Comparison of ENCODE assay signal across 9 cellular contexts in genomic region chr2:111667542-111668273, GRCh38.
DNase-seq lines count a peak whose midpoint lies in the region; ATAC-seq and TF ChIP-seq lines count a peak whose summit lies in the region.
"Had no signal": no experiment of that assay in that cellular context is flagged by ENCODE, and none has a peak within 500 bp of the region (broad histone marks: within the 10 kb centered on the region; RNA-seq: fewer than 3 reads in every experiment).

No MANE protein-coding gene starts in this region.

- peak overlapping the region; percentile 80 for H2AK5ac ChIP-seq in mesenchymal stem cell (ENCODE audit: low read length, severe bottlenecking)

- H3K23ac ChIP-seq in mesenchymal stem cell (ENCODE audit: low read length in 2 of 2): no peak overlapping the region

- H2BK15ac ChIP-seq in mesenchymal stem cell (ENCODE audit: low read depth, poor library complexity, severe bottlenecking): no peak overlapping the region

- H2BK5ac ChIP-seq in mesenchymal stem cell (ENCODE audit: low read depth, low read length, poor library complexity, severe bottlenecking): no peak overlapping the region

- no peaks in the 10 kb centered on the region for H3K36me3 ChIP-seq in mesenchymal stem cell (ENCODE audit: control insufficient read depth in 1 of 2, insufficient read depth in 2 of 2, low read depth in 1 of 2, low read length in 2 of 2)

- ATAC-seq in GM21367 (IDR thresholded peaks at IDR 0.05; ENCODE audit: unreplicated experiment): no peak

- no peak for TF ChIP-seq POLR2A in NB4 (IDR thresholded peaks at IDR 0.05; ENCODE audit: extremely low read depth, insufficient read length)

- no peak overlapping the region for H2BK120ac ChIP-seq in mesenchymal stem cell (ENCODE audit: low read depth, low read length)

- H3K4me1 ChIP-seq in mesenchymal stem cell (ENCODE audit: control insufficient read depth, insufficient read depth, low read depth, low read length): peaks cover 10% of the 10 kb centered on the region

- peak; percentile 46 for DNase-seq in Caki2 (ENCODE audit: low read depth)
- DNase-seq in NB4 (ENCODE audit: low read depth): peak; percentile 67
- DNase-seq in dedifferentiated amniotic fluid mesenchymal stem cell (ENCODE audit: extremely low spot score): peak; percentile 64
- DNase-seq in mesenchymal stem cell: peak; percentile 79
- no peak for DNase-seq in activated gamma-delta T cell (lab: John Stamatoyannopoulos, UW)
- DNase-seq in NCI-H1436 treated with DMSO at 0.1 percent for 48 hours (lab: John Stamatoyannopoulos, UW): no peak
- DNase-seq in DMS114 treated with DMSO at 0.1 percent for 48 hours (lab: John Stamatoyannopoulos, UW; ENCODE audit: unreplicated experiment): no peak

- H2BK12ac ChIP-seq in mesenchymal stem cell (ENCODE audit: low read length in 2 of 2): peak overlapping the region in 1 of 2 experiments; percentile 56

- no peak overlapping the region for H3K4me2 ChIP-seq in mesenchymal stem cell (ENCODE audit: low read length, poor library complexity, severe bottlenecking)

- no peaks in the 10 kb centered on the region for H3K9me3 ChIP-seq in mesenchymal stem cell (ENCODE audit: control insufficient read depth, low read length)

- no peaks in the 10 kb centered on the region for H3K27me3 ChIP-seq in mesenchymal stem cell (ENCODE audit: control insufficient read depth in 1 of 2, insufficient read depth in 1 of 2, low read length in 2 of 2)

- no peak overlapping the region for H3K18ac ChIP-seq in mesenchymal stem cell (ENCODE audit: low read depth in 1 of 2, low read length in 2 of 2)

- peak overlapping the region in 1 of 2 experiments; percentile 18 for H3K14ac ChIP-seq in mesenchymal stem cell (ENCODE audit: low read length in 2 of 2)

- H3K4ac ChIP-seq in mesenchymal stem cell (ENCODE audit: low read depth in 1 of 2, low read length in 2 of 2): peak overlapping the region in 1 of 2 experiments; percentile 60

- in situ Hi-C loops in Caki2 (cut with HindIII; ENCODE audit: low pct_unique_long_range_greater_than_20kb, low sequenced_read_pairs): no loop called here

- H2AFZ ChIP-seq in mesenchymal stem cell (ENCODE audit: low read depth, low read length): no peak overlapping the region

- H3K4me3 ChIP-seq in NB4 (ENCODE audit: low read depth, low read length) (no peak overlapping the region), mesenchymal stem cell (ENCODE audit: insufficient read depth in 1 of 2, low read depth in 1 of 2, low read length in 2 of 2) (no peak overlapping the region)
- H3K4me3 ChIP-seq: SK-N-MC had no signal

- H3K27ac ChIP-seq in mesenchymal stem cell (ENCODE audit: low read length, poor library complexity, severe bottlenecking): no peak overlapping the region
- H3K27ac ChIP-seq: SK-N-MC had no signal

- H4K8ac ChIP-seq in mesenchymal stem cell (ENCODE audit: low read length): peak overlapping the region; percentile 5

- H4K91ac ChIP-seq in mesenchymal stem cell (ENCODE audit: low read length): no peak overlapping the region

- H3K9ac ChIP-seq in mesenchymal stem cell (ENCODE audit: low read length): peak overlapping the region; percentile 42

- TF ChIP-seq CTCF in NB4 (IDR thresholded peaks at IDR 0.05; ENCODE audit: low read depth, low read length): peak; percentile 37

- no peaks in the 10 kb centered on the region for H3K79me1 ChIP-seq in mesenchymal stem cell (replicated peaks; ENCODE audit: low read length, poor library complexity, severe bottlenecking)

- WGBS in mesenchymal stem cell: 83% methylated on average over 3 of the region's 3 CpGs

Comparison
In these comparisons a context has a peak if more than half of its experiments do, and no peak if none do; other contexts are left out.
1. DNase-seq: peak in Caki2 (single experiment), NB4 (single experiment), dedifferentiated amniotic fluid mesenchymal stem cell (single experiment) and mesenchymal stem cell (single experiment); none in activated gamma-delta T cell (single experiment), NCI-H1436 treated with DMSO at 0.1 percent for 48 hours (single experiment) and DMS114 treated with DMSO at 0.1 percent for 48 hours (single experiment).